Comparison of ENCODE assay signal across 8 cellular contexts in the genomic region with DNA sequence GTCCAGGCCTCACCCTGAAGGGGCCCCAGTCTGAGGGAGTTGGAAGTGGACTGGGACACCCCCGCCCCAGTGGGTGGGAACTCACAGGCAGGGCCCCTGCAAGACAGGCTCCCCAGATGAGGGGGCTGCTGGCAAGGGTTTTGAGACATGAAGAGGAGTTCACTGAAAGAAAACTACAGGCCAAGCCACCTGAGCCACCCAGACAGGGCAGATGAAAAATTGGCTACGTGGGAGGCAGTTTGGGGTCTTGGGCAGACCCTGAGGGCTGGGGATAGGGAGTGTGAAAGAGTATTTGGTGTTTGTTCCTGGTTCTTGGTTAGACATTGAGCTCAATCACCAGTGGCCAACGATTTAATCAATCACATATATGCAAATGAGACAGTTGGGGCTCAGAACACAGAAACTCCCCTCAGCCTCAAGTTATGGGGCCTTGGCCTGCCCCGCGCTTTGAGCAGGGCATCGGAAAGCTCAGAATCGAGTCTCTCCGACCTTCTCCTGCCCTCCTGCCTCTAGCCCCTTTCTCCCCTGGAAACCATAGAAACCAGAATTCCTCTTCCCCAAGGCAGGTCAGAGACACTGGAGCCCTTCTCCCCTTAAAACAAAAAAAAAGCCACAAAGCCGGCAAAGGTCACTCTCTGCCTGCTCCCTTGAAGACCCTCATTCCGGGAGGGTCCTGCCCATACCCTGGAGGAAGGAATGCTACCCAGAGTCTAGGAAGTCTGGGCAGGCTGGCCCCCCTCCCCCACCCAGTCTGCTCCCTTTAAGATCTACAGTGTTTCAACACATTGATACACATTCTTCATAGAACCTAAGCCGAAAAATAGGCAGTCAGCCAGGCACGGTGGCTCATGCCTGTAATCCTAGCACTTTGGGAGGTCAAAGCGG. TPM values are rescaled to one million over a fixed set of nuclear protein-coding genes. Genes with fewer than 3 reads are reported as not detected.
DNase-seq lines count a peak whose midpoint lies in the region; ATAC-seq, FAIRE-seq and TF ChIP-seq lines count a peak whose summit lies in the region.

No MANE protein-coding gene starts in this region.

- H3K36me3 ChIP-seq in BJ (ENCODE audit: control insufficient read depth, insufficient read depth, low read length) (peaks cover 21% of the 10 kb centered on the region), HUES64 (ENCODE audit: insufficient read depth, low read length) (peaks cover 28% of the 10 kb centered on the region), bronchial epithelial cell (ENCODE audit: control insufficient read depth, insufficient read depth, low read length) (peaks cover 7% of the 10 kb centered on the region), muscle layer of colon (ENCODE audit: insufficient read depth, low read length) (peaks cover 8% of the 10 kb centered on the region), OCI-LY7 (ENCODE audit: insufficient read depth, low read length) (peaks cover 21% of the 10 kb centered on the region)

- WGBS in HUES64, result 49% methylated on average over 13 of the region's 13 CpGs

- intact Hi-C loops in OCI-LY7 (cut with micrococcal nuclease; ENCODE audit: unreplicated experiment), result no loop called here

- no peaks in the 10 kb centered on the region for H3K9me3 ChIP-seq in HUES64 (ENCODE audit: insufficient read depth, low read depth, low read length)
- H3K9me3 ChIP-seq in muscle layer of colon (ENCODE audit: low read length), result no peaks in the 10 kb centered on the region
- 0 out of 2 replicates have a peak, but pooled peaks cover 7% of the 10 kb centered on the region for H3K9me3 ChIP-seq in OCI-LY7 (ENCODE audit: low read length)

- no peaks in the 10 kb centered on the region for H3K79me2 ChIP-seq in OCI-LY7 (ENCODE audit: insufficient read depth, low read depth, low read length)

- H3K9me2 ChIP-seq in OCI-LY7 (ENCODE audit: insufficient read depth, low read length), result no peaks in the 10 kb centered on the region

- H4K20me1 ChIP-seq in OCI-LY7 (ENCODE audit: insufficient read depth, low read length), result no peaks in the 10 kb centered on the region

- no TSS peak for BruUV-seq in OCI-LY7 (replicated peaks; lab: Mats Ljungman, UMichigan)

- POLR2A ChIA-PET in BJ (lab: Charles Lee), result no interaction called here
- POLR2A ChIA-PET in OCI-LY7 (lab: Charles Lee), result no interaction called here

- CTCF ChIA-PET in BJ (lab: Yijun Ruan, JAX) (interaction anchor here (1.3 to 3.3 kb wide), 3 partner anchors 12 to 28 kb away, joined by 3 to 19 read pairs (median 5); no protein-coding TSS in a partner anchor), OCI-LY7 (lab: Charles Lee; ENCODE audit: unreplicated experiment) (no interaction called here)

- H3K4me1 ChIP-seq in HUES64 (ENCODE audit: insufficient read depth, low read length) (peaks cover 22% of the 10 kb centered on the region), muscle layer of colon (ENCODE audit: insufficient read depth, low read length) (peaks cover 12% of the 10 kb centered on the region), OCI-LY7 (ENCODE audit: insufficient read depth, low read length, poor library complexity, severe bottlenecking) (peaks cover 11% of the 10 kb centered on the region)

- no peak overlapping the region for H3K4me3 ChIP-seq in BJ (ENCODE audit: low read depth, low read length)
- peak overlapping the region; percentile 85; the same call in 1 of the 2 replicates for H3K4me3 ChIP-seq in HUES64 (ENCODE audit: low read length)
- H3K4me3 ChIP-seq in bronchial epithelial cell (ENCODE audit: low read depth, low read length), result no peak overlapping the region
- no peak overlapping the region for H3K4me3 ChIP-seq in muscle layer of colon (ENCODE audit: low read depth in 1 of 2, low read length in 2 of 2)
- no peak overlapping the region for H3K4me3 ChIP-seq in OCI-LY7 (ENCODE audit: low read depth, low read length, poor library complexity, severe bottlenecking)

- DNase-seq in BJ (ENCODE audit: low read depth) (no peak), bronchial epithelial cell (ENCODE audit: low read depth) (peak; percentile 71), NCI-H1436 treated with DMSO at 0.1 percent for 48 hours (lab: John Stamatoyannopoulos, UW) (no peak), OCI-LY7 (ENCODE audit: low spot score) (no peak)

- H3K27ac ChIP-seq in HUES64 (ENCODE audit: low read depth, low read length), result peak overlapping the region; percentile 92
- H3K27ac ChIP-seq in muscle layer of colon (ENCODE audit: low read depth, low read length), result peak overlapping the region; percentile 34
- no peak overlapping the region for H3K27ac ChIP-seq in OCI-LY7 (ENCODE audit: low read depth, low read length, poor library complexity, severe bottlenecking)

- H3K4me2 ChIP-seq in OCI-LY7 (ENCODE audit: low read length), result no peak overlapping the region

- H3K9ac ChIP-seq in HUES64 (ENCODE audit: low read depth, low read length) (peak overlapping the region; percentile 4; the same call in 1 of the 2 replicates), muscle layer of colon (ENCODE audit: low read length) (no peak overlapping the region)

- no peak for ATAC-seq in HG02885 (IDR thresholded peaks at IDR 0.05; ENCODE audit: poor library complexity, unreplicated experiment)
- no peak for ATAC-seq in HG03045 (IDR thresholded peaks at IDR 0.05; ENCODE audit: unreplicated experiment)

- no peak overlapping the region for H2AFZ ChIP-seq in OCI-LY7 (ENCODE audit: low read length)

- peak; percentile 29; the same call in 1 of the 2 replicates for TF ChIP-seq CTCF in BJ (IDR thresholded peaks at IDR 0.05; ENCODE audit: insufficient read depth, low read depth, low read length)
- TF ChIP-seq CTCF in bronchial epithelial cell (IDR thresholded peaks at IDR 0.05; ENCODE audit: insufficient read depth, low read length, severe bottlenecking), result no peak
- TF ChIP-seq CTCF in OCI-LY7 (conservative IDR thresholded peaks at IDR 0.05; ENCODE audit: low read length), result no peak

- no peaks in the 10 kb centered on the region for H3K27me3 ChIP-seq in BJ (ENCODE audit: control insufficient read depth, insufficient read depth, low read length)
- no peaks in the 10 kb centered on the region for H3K27me3 ChIP-seq in HUES64 (ENCODE audit: insufficient read depth, low read length)
- H3K27me3 ChIP-seq in bronchial epithelial cell (ENCODE audit: control insufficient read depth, insufficient read depth, low read length), result no peaks in the 10 kb centered on the region
- peaks cover 0 to 17% of the 10 kb centered on the region in 2 donors for H3K27me3 ChIP-seq in muscle layer of colon (ENCODE audit: control insufficient read depth in 1 of 2, insufficient read depth in 2 of 2, low read length in 2 of 2)

- FAIRE-seq in bronchial epithelial cell (lab: Jason Lieb, UNC), result no peak

RNA-seq across cellular contexts. Expression of gene ISYNA1, which starts 1.3 kb away (rescaled TPM):
- 13.5 and 27.0 TPM in 2 replicates for polyA plus RNA-seq in BJ (2011; rRNA removed)
- polyA minus RNA-seq in BJ (2011; rRNA and poly(A)+ RNA removed), result 12.2 and 16.5 TPM in 2 replicates
- polyA plus RNA-seq in HUES64 (2013, experiment 1 of 2), result 136 TPM
- 178 TPM for polyA plus RNA-seq in HUES64 (2013, experiment 2 of 2)
- total RNA-seq in bronchial epithelial cell (6.7 and 15.3 TPM in 2 replicates), OCI-LY7 (2022) (8.9 and 10.9 TPM in 2 replicates)
- 0.72 and 1.8 TPM in 2 replicates for total RNA-seq in OCI-LY7 (2014; rRNA removed; shearing (Covaris generic))

RNA-seq across cellular contexts. Expression of gene SSBP4, which starts 20.1 kb away (rescaled TPM):
- polyA plus RNA-seq in BJ (2011; rRNA removed), result 16.3 and 24.1 TPM in 2 replicates
- polyA minus RNA-seq in BJ (2011; rRNA and poly(A)+ RNA removed), result 15.0 and 30.3 TPM in 2 replicates
- polyA plus RNA-seq in HUES64 (2013, experiment 1 of 2), result 35.2 TPM
- 53.3 TPM for polyA plus RNA-seq in HUES64 (2013, experiment 2 of 2)
- 13.2 and 17.1 TPM in 2 replicates for total RNA-seq in bronchial epithelial cell
- 54.8 and 92.9 TPM in 2 replicates for total RNA-seq in OCI-LY7 (2014; rRNA removed; shearing (Covaris generic))
- 97.5 and 117 TPM in 2 replicates for total RNA-seq in OCI-LY7 (2022)

RNA-seq across cellular contexts. Expression of gene LRRC25, which starts 41.8 kb away (rescaled TPM):
- polyA plus RNA-seq in BJ (2011; rRNA removed), result 0.06 TPM in 1 of 2 replicates, not detected in the other
- not detected in 2 replicates for polyA minus RNA-seq in BJ (2011; rRNA and poly(A)+ RNA removed)
- 0.10 TPM for polyA plus RNA-seq in HUES64 (2013, experiment 1 of 2)
- not detected for polyA plus RNA-seq in HUES64 (2013, experiment 2 of 2)
- total RNA-seq in bronchial epithelial cell, result under 0.01 TPM in 1 of 2 replicates, not detected in the other
- total RNA-seq in OCI-LY7 (2014; rRNA removed; shearing (Covaris generic)), result 0.49 and 0.98 TPM in 2 replicates
- total RNA-seq in OCI-LY7 (2022), result 3.2 and 4.1 TPM in 2 replicates

RNA-seq across cellular contexts. Expression of gene GDF15, which starts 53.3 kb away (rescaled TPM):
- polyA plus RNA-seq in BJ (2011; rRNA removed), result 19.0 and 30.8 TPM in 2 replicates
- 8.3 and 8.4 TPM in 2 replicates for polyA minus RNA-seq in BJ (2011; rRNA and poly(A)+ RNA removed)
- polyA plus RNA-seq in HUES64 (2013, experiment 1 of 2), result 3.7 TPM
- polyA plus RNA-seq in HUES64 (2013, experiment 2 of 2), result 4.2 TPM
- total RNA-seq in bronchial epithelial cell (123 and 166 TPM in 2 replicates), OCI-LY7 (2022) (not detected in 2 replicates)
- 0.80 TPM in 1 of 2 replicates, not detected in the other for total RNA-seq in OCI-LY7 (2014; rRNA removed; shearing (Covaris generic))
